Comparison of ENCODE assay signal across 28 cellular contexts in the genomic region with DNA sequence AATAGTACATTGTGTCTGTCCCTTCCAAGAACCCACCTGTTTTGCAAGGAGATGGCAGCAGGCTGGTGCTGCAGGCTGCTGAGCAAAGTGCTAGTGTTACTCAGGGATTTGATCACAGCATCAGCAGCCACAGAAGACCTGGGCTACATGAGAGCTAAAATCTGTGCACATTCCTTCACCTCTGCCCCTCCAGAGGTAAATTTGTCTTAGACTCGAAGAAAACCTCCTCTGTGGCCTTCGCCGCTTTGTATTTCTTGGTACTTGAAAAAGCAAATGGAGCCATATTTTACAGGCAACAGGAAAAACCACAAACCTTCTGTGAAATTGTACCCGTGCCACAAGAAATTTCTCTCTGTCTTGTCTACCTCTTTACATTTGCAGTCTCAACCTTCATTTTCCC.
"Had no signal": no experiment of that assay in that cellular context is flagged by ENCODE, and none has a peak within 500 bp of the region (broad histone marks: within the 10 kb centered on the region; RNA-seq: fewer than 3 reads in every experiment).

No MANE protein-coding gene starts in this region.

- H3K4me3 ChIP-seq: adrenal gland, breast epithelium, cardiac muscle cell, colonic mucosa had no signal

- DNase-seq: activated B cell treated with CpG ODN at 0.5 μM for 24 hours; activated CD4-positive, alpha-beta T cell treated with anti-CD3 and anti-CD28 coated beads for 48 hours; activated CD4-positive, alpha-beta T cell treated with anti-CD3 and anti-CD28 coated beads, Interleukin-2, amount 50 U/mL, for 1 hour; activated CD4-positive, alpha-beta T cell treated with anti-CD3 and anti-CD28 coated beads, Interleukin-2, amount 50 U/mL, for 48 hours; activated CD8-positive, alpha-beta memory T cell treated with anti-CD3 and anti-CD28 coated beads for 24 hours; activated CD8-positive, alpha-beta T cell treated with anti-CD3 and anti-CD28 coated beads for 36 hours; activated effector memory CD4-positive, alpha-beta T cell treated with anti-CD3 and anti-CD28 coated beads, Interleukin-2, amount 50 U/mL, for 16 hours; activated naive CD4-positive, alpha-beta T cell treated with anti-CD3 and anti-CD28 coated beads for 36 hours; activated naive CD8-positive, alpha-beta T cell treated with anti-CD3 and anti-CD28 coated beads for 36 hours; activated naive CD8-positive, alpha-beta T cell treated with anti-CD3 and anti-CD28 coated beads, Interleukin-2, amount 50 U/mL, for 24 hours; activated T-cell treated with anti-CD3 and anti-CD28 coated beads, Interleukin-2, amount 50 U/mL, for 1 hour; activated T-cell treated with anti-CD3 and anti-CD28 coated beads, Interleukin-2, amount 50 U/mL, for 48 hours; adrenal gland; amygdala; aorta; central memory CD4-positive, alpha-beta T cell; cerebellar nuclear complex; colonic mucosa; effector CD8-positive, alpha-beta T cell; foreskin fibroblast; T-helper 1 cell; T-helper 17 cell; WERI-Rb-1 had no signal

- H3K36me3 ChIP-seq: adrenal gland, breast epithelium, cardiac muscle cell, colonic mucosa, WERI-Rb-1 had no signal

- ATAC-seq: activated CD4-positive, CD25-positive, alpha-beta regulatory T cell treated with anti-CD3 and anti-CD28 coated beads, Interleukin-2, amount 50 U/mL, for 24 hours; activated CD8-positive, alpha-beta T cell treated with anti-CD3 and anti-CD28 coated beads for 36 hours; activated naive CD8-positive, alpha-beta T cell treated with anti-CD3 and anti-CD28 coated beads, Interleukin-2, amount 50 U/mL, for 24 hours; esophagus mucosa; T-helper 17 cell had no signal

- H3K27me3 ChIP-seq: adrenal gland, breast epithelium, cardiac muscle cell, colonic mucosa had no signal

- H3K4me1 ChIP-seq: adrenal gland, breast epithelium, colonic mucosa had no signal

- H3K27ac ChIP-seq: adrenal gland, breast epithelium, cardiac muscle cell, colonic mucosa, epithelial cell of prostate, WERI-Rb-1 had no signal

- H3K9me3 ChIP-seq: adrenal gland, breast epithelium, colonic mucosa had no signal
